Comparison of ENCODE assay signal across 8 cellular contexts in genomic region chr11:449889-450808, GRCh38. TPM values are rescaled to one million over a fixed set of nuclear protein-coding genes. Genes with fewer than 3 reads are reported as not detected.
A peak's percentile ranks its signal among the peaks of the same experiment; 100 is the strongest.
DNase-seq lines count a peak whose midpoint lies in the region; ATAC-seq, FAIRE-seq and TF ChIP-seq lines count a peak whose summit lies in the region.

TSS of gene PTDSS2 (plus strand) at chr11:450279. CDS start at chr11:450456, 177 bp downstream.

- H3K4me2 ChIP-seq in BLaER1 (peak within 1 kb of the TSS; percentile 96), HepG2 (ENCODE audit: low read depth, low read length) (peak within 1 kb of the TSS; percentile 87)

- TF ChIP-seq EP300 in HepG2 (IDR thresholded peaks at IDR 0.05; ENCODE audit: low read depth in 2 of 2, low read length in 2 of 2) (no peak; a peak in 1 of 4 replicates), HepG2 (CRISPR knock-in tag; IDR thresholded peaks at IDR 0.05; ENCODE audit: borderline replicate concordance) (no peak; the same call in 1 of the 2 replicates)

- ATAC-seq in GM19328 (IDR thresholded peaks at IDR 0.05; ENCODE audit: unreplicated experiment): peak; percentile 74
- peak; percentile 65 for ATAC-seq in HG03520 (IDR thresholded peaks at IDR 0.05; ENCODE audit: unreplicated experiment)
- peak; percentile 83 for ATAC-seq in HepG2

- DNase-seq in NCI-H69 (lab: John Stamatoyannopoulos, UW) (peak; percentile 98), HepG2 (ENCODE audit: low spot score) (peak; percentile 89)
- DNase-seq in activated CD4-positive, alpha-beta T cell treated with anti-CD3 and anti-CD28 coated beads, Interleukin-2, amount 10 ng/mL, durations not matched to agents 7 days and 5 days: peak; percentile 96
- DNase-seq in stimulated activated CD4-positive, alpha-beta T cell treated with anti-CD3 and anti-CD28 coated beads, Interleukin-4, amount 100 ng/mL, for 1 hour: peak; percentile 93

- H3K9me3 Mint-ChIP-seq in activated CD4-positive, alpha-beta T cell treated with anti-CD3 and anti-CD28 coated beads, Interleukin-2, amount 10 ng/mL, durations not matched to agents 7 days and 5 days: no peaks in the 10 kb centered on the region
- H3K9me3 Mint-ChIP-seq in dendritic cell treated with granulocyte-macrophage colony-stimulating factor and Interleukin-4, amounts not matched to agents 40 ng/mL and 50 ng/mL, for 4 days: no peaks in the 10 kb centered on the region

- TF ChIP-seq CTCF in HepG2 (CRISPR knock-in tag; IDR thresholded peaks at IDR 0.05): peak; percentile 36; the same call in 1 of the 2 replicates

- peaks cover 39% of the 10 kb centered on the region for H3K79me2 ChIP-seq in HepG2 (ENCODE audit: insufficient read depth, low read length)

- intact Hi-C loops in dendritic cell treated with granulocyte-macrophage colony-stimulating factor and Interleukin-4, amounts not matched to agents 40 ng/mL and 50 ng/mL, for 4 days (cut with micrococcal nuclease): loop anchor here (1.0 to 2.0 kb wide), 4 partner anchors 35 to 243 kb away; partner anchors contain the start of genes BET1L, RIC8A and SIGIRR
- intact Hi-C loops in HepG2 (cut with micrococcal nuclease; ENCODE audit: unreplicated experiment): loop anchor here (5.0 kb wide), 1 partner anchor 43 kb away; no protein-coding TSS in a partner anchor

- H3K27me3 Mint-ChIP-seq in activated CD4-positive, alpha-beta T cell treated with anti-CD3 and anti-CD28 coated beads, Interleukin-2, amount 10 ng/mL, durations not matched to agents 7 days and 5 days: no peaks in the 10 kb centered on the region
- H3K27me3 Mint-ChIP-seq in dendritic cell treated with granulocyte-macrophage colony-stimulating factor and Interleukin-4, amounts not matched to agents 40 ng/mL and 50 ng/mL, for 4 days: peaks cover 13% of the 10 kb centered on the region

- H3K4me1 Mint-ChIP-seq in activated CD4-positive, alpha-beta T cell treated with anti-CD3 and anti-CD28 coated beads, Interleukin-2, amount 10 ng/mL, durations not matched to agents 7 days and 5 days: peaks cover 32% of the 10 kb centered on the region
- H3K4me1 Mint-ChIP-seq in dendritic cell treated with granulocyte-macrophage colony-stimulating factor and Interleukin-4, amounts not matched to agents 40 ng/mL and 50 ng/mL, for 4 days (ENCODE audit: low read depth): peaks cover 23% of the 10 kb centered on the region

- peak; percentile 50 for TF ChIP-seq RAD21 in HepG2 (CRISPR knock-in tag; IDR thresholded peaks at IDR 0.05)

- CTCF ChIA-PET in activated CD4-positive, alpha-beta T cell treated with anti-CD3 and anti-CD28 coated beads, Interleukin-2, amount 10 ng/mL, durations not matched to agents 7 days and 5 days (lab: Charles Lee): interaction anchor here (0.6 to 5.2 kb wide), 14 partner anchors 10 to 199 kb away, joined by 3 to 20 read pairs (median 4); partner anchors contain the start of genes RNH1 and SIGIRR
- CTCF ChIA-PET in HepG2 (lab: Yijun Ruan, JAX; ENCODE audit: low intra/inter-chr PET ratio, low total read pairs): interaction anchor here (1.2 to 4.4 kb wide), 3 partner anchors 45 to 68 kb away, joined by 3 to 20 read pairs (median 5); no protein-coding TSS in a partner anchor

- H3K27me3 ChIP-seq in BLaER1: no peaks in the 10 kb centered on the region
- no peaks in the 10 kb centered on the region; a peak in 1 of 5 replicates for H3K27me3 ChIP-seq in HepG2 (ENCODE audit: control insufficient read depth in 1 of 2, insufficient read depth in 2 of 2, low read length in 2 of 2)

- H3K27ac Mint-ChIP-seq in activated CD4-positive, alpha-beta T cell treated with anti-CD3 and anti-CD28 coated beads, Interleukin-2, amount 10 ng/mL, durations not matched to agents 7 days and 5 days: peak within 1 kb of the TSS; percentile 98
- H3K27ac Mint-ChIP-seq in dendritic cell treated with granulocyte-macrophage colony-stimulating factor and Interleukin-4, amounts not matched to agents 40 ng/mL and 50 ng/mL, for 4 days: peak within 1 kb of the TSS; percentile 96

- in situ Hi-C loops in HepG2 (cut with HindIII; ENCODE audit: extremely low pct_ligation_motif_present, low pct_unique_long_range_greater_than_20kb): no loop called here

- H2AFZ ChIP-seq in HepG2 (ENCODE audit: low read length): no peak within 1 kb of the TSS

- BruUV-seq in HepG2 (replicated peaks; lab: Mats Ljungman, UMichigan): no TSS peak

- peak within 1 kb of the TSS; percentile 96 for H3K4me3 ChIP-seq in BLaER1
- peak within 1 kb of the TSS; percentile 78 to 89 (median 86) for H3K4me3 ChIP-seq in HepG2 (replicated peaks in 1 of 3; ENCODE audit: insufficient read depth in 1 of 3, low read depth in 2 of 3, low read length in 3 of 3)

- peak in 1 of 2 experiments; percentile 67; a peak in 2 of 4 replicates for TF ChIP-seq POLR2A in HepG2 (IDR thresholded peaks at IDR 0.05; ENCODE audit: insufficient read depth in 1 of 2, low read depth in 2 of 2, low read length in 2 of 2)

- under 1% methylated on average over 36 of the region's 108 CpGs for WGBS in HepG2 (ENCODE audit: low lambda C conversion rate)

- no peaks in the 10 kb centered on the region for H3K9me3 ChIP-seq in BLaER1
- H3K9me3 ChIP-seq in HepG2 (ENCODE audit: low read length): no peaks in the 10 kb centered on the region

- FAIRE-seq in HepG2 (lab: Jason Lieb, UNC): peak; percentile 88

- POLR2A ChIA-PET in activated CD4-positive, alpha-beta T cell treated with anti-CD3 and anti-CD28 coated beads, Interleukin-2, amount 10 ng/mL, durations not matched to agents 7 days and 5 days (lab: Charles Lee): interaction anchor here (0.7 kb wide), 1 partner anchor 33 kb away, joined by 4 read pairs; no protein-coding TSS in a partner anchor
- POLR2A ChIA-PET in HepG2 (lab: Yijun Ruan, JAX): interaction anchor here (0.7 to 3.9 kb wide), 11 partner anchors 8 to 145 kb away, joined by 3 to 31 read pairs (median 5); partner anchors contain the start of gene ANO9

- H3K27ac ChIP-seq in BLaER1 (peak within 1 kb of the TSS; percentile 81), HepG2 (ENCODE audit: extremely low read length, insufficient read depth, low read length) (peak within 1 kb of the TSS; percentile 54)

- peak within 1 kb of the TSS; percentile 93 for H3K4me3 Mint-ChIP-seq in activated CD4-positive, alpha-beta T cell treated with anti-CD3 and anti-CD28 coated beads, Interleukin-2, amount 10 ng/mL, durations not matched to agents 7 days and 5 days
- H3K4me3 Mint-ChIP-seq in dendritic cell treated with granulocyte-macrophage colony-stimulating factor and Interleukin-4, amounts not matched to agents 40 ng/mL and 50 ng/mL, for 4 days: peak within 1 kb of the TSS; percentile 94

- H3K36me3 ChIP-seq in BLaER1 (peaks cover 39% of the 10 kb centered on the region), HepG2 (replicated peaks in 1 of 2; ENCODE audit: control insufficient read depth in 1 of 2, insufficient read depth in 2 of 2, low read length in 2 of 2) (peaks cover 9 to 27% of the 10 kb centered on the region in 2 experiments)

- H4K20me1 ChIP-seq in BLaER1 (peaks cover 48% of the 10 kb centered on the region), HepG2 (ENCODE audit: insufficient read depth, low read length) (no peaks in the 10 kb centered on the region)

- peaks cover 12% of the 10 kb centered on the region for H3K36me3 Mint-ChIP-seq in activated CD4-positive, alpha-beta T cell treated with anti-CD3 and anti-CD28 coated beads, Interleukin-2, amount 10 ng/mL, durations not matched to agents 7 days and 5 days (ENCODE audit: low read depth)
- peaks cover 40% of the 10 kb centered on the region for H3K36me3 Mint-ChIP-seq in dendritic cell treated with granulocyte-macrophage colony-stimulating factor and Interleukin-4, amounts not matched to agents 40 ng/mL and 50 ng/mL, for 4 days (ENCODE audit: low read depth)

- H3K4me1 ChIP-seq in BLaER1 (peaks cover 48% of the 10 kb centered on the region), HepG2 (ENCODE audit: insufficient read depth, low read length) (peaks cover 55% of the 10 kb centered on the region)

- H3K9ac ChIP-seq in BLaER1: peak within 1 kb of the TSS; percentile 90
- H3K9ac ChIP-seq in HepG2 (ENCODE audit: insufficient read depth, low read depth, low read length): peak within 1 kb of the TSS; percentile 89

TF ChIP-seq in HepG2, 621 proteins besides CTCF, POLR2A, EP300 and RAD21 (continues in another document):
- TF ChIP-seq ZNF143 (CRISPR knock-in tag; IDR thresholded peaks at IDR 0.05) (peak; percentile 98), TBP (CRISPR knock-in tag; IDR thresholded peaks at IDR 0.05) (peak; percentile 92), DNMT3B (CRISPR knock-in tag; conservative IDR thresholded peaks at IDR 0.05) (no peak), TBL1XR1 (IDR thresholded peaks at IDR 0.05; ENCODE audit: borderline replicate concordance, low read length, partially characterized antibody) (peak; percentile 77)

RNA-seq across cellular contexts. Expression of gene PTDSS2, which starts in this region (rescaled TPM):
- 10 to 100 TPM; 22.7 to 25.2 TPM for total RNA-seq in activated CD4-positive, alpha-beta T cell treated with anti-CD3 and anti-CD28 coated beads, Interleukin-2, amount 10 ng/mL, durations not matched to agents 7 days and 5 days
- 11.3 and 21.7 TPM in 2 replicates for total RNA-seq in HepG2 (2016; rRNA removed; fragmentation: Illumina TruSeq; extraction: Trizol)
- 5.6 and 7.0 TPM in 2 replicates for total RNA-seq in HepG2 (2016; cell fraction: cytosol; rRNA removed; fragmentation: Illumina TruSeq; extraction: Trizol; ENCODE audit: low read depth)
- 8.4 and 25.4 TPM in 2 replicates for total RNA-seq in HepG2 (2016; cell fraction: insoluble cytoplasmic fraction; rRNA removed; fragmentation: Illumina TruSeq; extraction: Trizol)
- total RNA-seq in HepG2 (2016; cell fraction: membrane; rRNA removed; fragmentation: Illumina TruSeq; extraction: Trizol): 10.9 and 11.3 TPM in 2 replicates
- 23.2 and 23.3 TPM in 2 replicates for total RNA-seq in HepG2 (2016; cell fraction: nucleus; rRNA removed; fragmentation: Illumina TruSeq; extraction: Trizol)
- 26.4 and 37.6 TPM in 2 replicates for polyA plus RNA-seq in HepG2 (2011; rRNA removed)
- 28.3 and 34.4 TPM in 2 replicates for polyA plus RNA-seq in HepG2 (2011; cell fraction: cytosol; rRNA removed)
- polyA plus RNA-seq in HepG2 (2011; cell fraction: nucleus; rRNA removed): 151 and 168 TPM in 2 replicates
- polyA plus RNA-seq in HepG2 (2012): 19.9 and 35.5 TPM in 2 replicates
- 5.4 and 6.0 TPM in 2 replicates for polyA plus RNA-seq in HepG2 (2016; cell fraction: cytosol; fragmentation: Illumina TruSeq; extraction: Trizol; ENCODE audit: low read depth)
- 11.4 and 12.9 TPM in 2 replicates for polyA plus RNA-seq in HepG2 (2016; cell fraction: insoluble cytoplasmic fraction; fragmentation: Illumina TruSeq; extraction: Trizol; ENCODE audit: low read depth)
- polyA plus RNA-seq in HepG2 (2016; cell fraction: membrane; fragmentation: Illumina TruSeq; extraction: Trizol; ENCODE audit: low read depth): 9.5 and 10.3 TPM in 2 replicates
- polyA plus RNA-seq in HepG2 (2016; cell fraction: nucleus; fragmentation: Illumina TruSeq; extraction: Trizol; ENCODE audit: insufficient read depth, low read depth): 59.3 and 60.5 TPM in 2 replicates
- polyA minus RNA-seq in HepG2 (2011; rRNA and poly(A)+ RNA removed; ENCODE audit: low replicate concordance): 43.0 and 66.5 TPM in 2 replicates
- polyA minus RNA-seq in HepG2 (2011; cell fraction: cytosol; rRNA and poly(A)+ RNA removed): 20.3 and 23.7 TPM in 2 replicates
- 28.6 and 30.4 TPM in 2 replicates for polyA minus RNA-seq in HepG2 (2011; cell fraction: nucleus; rRNA and poly(A)+ RNA removed)

Comparison
In these comparisons a context has a peak if more than half of its experiments do, and no peak if none do; other contexts are left out.
1. Peak in every context shown above with its lines: DNase-seq, ATAC-seq, H3K4me3 ChIP-seq and H3K27ac ChIP-seq.